In the genomic region with DNA sequence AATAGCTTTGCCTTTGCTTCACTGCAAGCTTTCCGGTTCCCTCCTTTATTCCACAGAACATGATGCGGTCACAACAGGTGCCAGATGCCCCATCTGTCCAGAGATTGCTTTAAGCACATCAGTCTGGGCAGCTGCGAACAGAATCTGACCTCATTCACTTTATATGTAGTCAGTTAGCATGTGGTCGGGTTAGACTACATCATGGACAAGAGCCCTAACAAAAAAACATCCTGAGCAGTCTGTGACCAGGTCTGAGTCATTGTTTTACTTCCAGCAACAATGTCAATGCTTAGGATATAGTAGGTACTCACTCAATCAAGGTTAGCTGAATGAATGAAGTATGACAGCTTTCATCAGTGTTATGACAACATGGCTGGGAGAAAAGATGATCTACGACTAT, we compare ENCODE assay signal across 14 cellular contexts.
DNase-seq lines count a peak whose midpoint lies in the region; ATAC-seq and TF ChIP-seq lines count a peak whose summit lies in the region.
"Had no signal": no experiment of that assay in that cellular context is flagged by ENCODE, and none has a peak within 500 bp of the region (broad histone marks: within the 10 kb centered on the region; RNA-seq: fewer than 3 reads in every experiment).

No MANE protein-coding gene starts in this region.

- peak overlapping the region; percentile 5 to 78 (median 62) for H3K27ac Mint-ChIP-seq in nephron
- H3K27ac Mint-ChIP-seq in activated CD8-positive, alpha-beta memory T cell treated with anti-CD3 and anti-CD28 coated beads, Interleukin-2, amount 10 ng/mL, durations not matched to agents 7 days and 5 days: no peak overlapping the region
- H3K27ac Mint-ChIP-seq: activated B cell treated with CpG ODN at 0.5 μM for 24 hours; activated T-helper 1 cell treated with anti-CD3 and anti-CD28 coated beads, Interleukin-12 subunit alpha, Interleukin-12 subunit beta, Interleukin-2, Interleukin-4 antibody, amounts not matched to agents 30 ng/mL and 10 ng/mL and 1 ng/mL, durations not matched to agents 14 hours and 24 hours and 36 hours; CD4-positive, CD25-positive, alpha-beta regulatory T cell; stimulated activated memory B cell treated with anti-CD40 and anti-IgM and Interleukin-4, amounts not matched to agents 10 μg/mL and 1 μg/mL and 100 μg/mL, for 72 hours had no signal

- TF ChIP-seq CTCF in choroid plexus epithelial cell (conservative IDR thresholded peaks at IDR 0.05; ENCODE audit: low read depth, low read length): no peak
- no peak for TF ChIP-seq CTCF in nephron (IDR thresholded peaks at IDR 0.05; ENCODE audit: unreplicated experiment in 3 of 3)

- H3K4me3 Mint-ChIP-seq in nephron: no peak overlapping the region
- H3K4me3 Mint-ChIP-seq in activated CD8-positive, alpha-beta memory T cell treated with anti-CD3 and anti-CD28 coated beads, Interleukin-2, amount 10 ng/mL, durations not matched to agents 7 days and 5 days: no peak overlapping the region
- H3K4me3 Mint-ChIP-seq: activated B cell treated with CpG ODN at 0.5 μM for 24 hours; activated T-helper 1 cell treated with anti-CD3 and anti-CD28 coated beads, Interleukin-12 subunit alpha, Interleukin-12 subunit beta, Interleukin-2, Interleukin-4 antibody, amounts not matched to agents 30 ng/mL and 10 ng/mL and 1 ng/mL, durations not matched to agents 14 hours and 24 hours and 36 hours; CD4-positive, CD25-positive, alpha-beta regulatory T cell; stimulated activated memory B cell treated with anti-CD40 and anti-IgM and Interleukin-4, amounts not matched to agents 10 μg/mL and 1 μg/mL and 100 μg/mL, for 72 hours had no signal

- H3K9me3 Mint-ChIP-seq in nephron: peaks cover 2% of the 10 kb centered on the region
- no peaks in the 10 kb centered on the region for H3K9me3 Mint-ChIP-seq in activated CD8-positive, alpha-beta memory T cell treated with anti-CD3 and anti-CD28 coated beads, Interleukin-2, amount 10 ng/mL, durations not matched to agents 7 days and 5 days (ENCODE audit: low read depth)
- H3K9me3 Mint-ChIP-seq: activated B cell treated with CpG ODN at 0.5 μM for 24 hours; activated T-helper 1 cell treated with anti-CD3 and anti-CD28 coated beads, Interleukin-12 subunit alpha, Interleukin-12 subunit beta, Interleukin-2, Interleukin-4 antibody, amounts not matched to agents 30 ng/mL and 10 ng/mL and 1 ng/mL, durations not matched to agents 14 hours and 24 hours and 36 hours; CD4-positive, CD25-positive, alpha-beta regulatory T cell; stimulated activated memory B cell treated with anti-CD40 and anti-IgM and Interleukin-4, amounts not matched to agents 10 μg/mL and 1 μg/mL and 100 μg/mL, for 72 hours had no signal

- no peak for ATAC-seq in HG03432 (IDR thresholded peaks at IDR 0.05; ENCODE audit: unreplicated experiment)
- ATAC-seq in activated CD8-positive, alpha-beta memory T cell treated with anti-CD3 and anti-CD28 coated beads, Interleukin-2, amount 10 ng/mL, durations not matched to agents 7 days and 5 days: no peak
- ATAC-seq: stimulated activated memory B cell treated with anti-CD40 and anti-IgM and Interleukin-4, amounts not matched to agents 10 μg/mL and 1 μg/mL and 100 μg/mL, for 72 hours had no signal

- CTCF ChIA-PET in activated CD8-positive, alpha-beta memory T cell treated with anti-CD3 and anti-CD28 coated beads, Interleukin-2, amount 10 ng/mL, durations not matched to agents 7 days and 5 days (lab: Charles Lee): no interaction called here

- no peak overlapping the region for H3K4me3 ChIP-seq in choroid plexus epithelial cell (ENCODE audit: low read depth, low read length)
- H3K4me3 ChIP-seq: Peyer's patch had no signal

- H3K27me3 Mint-ChIP-seq in nephron (ENCODE audit: low read depth): peaks cover 4% of the 10 kb centered on the region
- H3K27me3 Mint-ChIP-seq in activated CD8-positive, alpha-beta memory T cell treated with anti-CD3 and anti-CD28 coated beads, Interleukin-2, amount 10 ng/mL, durations not matched to agents 7 days and 5 days: peaks cover 14% of the 10 kb centered on the region
- H3K27me3 Mint-ChIP-seq: activated B cell treated with CpG ODN at 0.5 μM for 24 hours; CD4-positive, CD25-positive, alpha-beta regulatory T cell; stimulated activated memory B cell treated with anti-CD40 and anti-IgM and Interleukin-4, amounts not matched to agents 10 μg/mL and 1 μg/mL and 100 μg/mL, for 72 hours had no signal

- H3K4me1 Mint-ChIP-seq in nephron: peaks cover 44% of the 10 kb centered on the region
- no peaks in the 10 kb centered on the region for H3K4me1 Mint-ChIP-seq in activated CD8-positive, alpha-beta memory T cell treated with anti-CD3 and anti-CD28 coated beads, Interleukin-2, amount 10 ng/mL, durations not matched to agents 7 days and 5 days
- H3K4me1 Mint-ChIP-seq: CD4-positive, CD25-positive, alpha-beta regulatory T cell had no signal

- no peaks in the 10 kb centered on the region for H3K36me3 Mint-ChIP-seq in nephron (ENCODE audit: low read depth)
- no peaks in the 10 kb centered on the region for H3K36me3 Mint-ChIP-seq in activated CD8-positive, alpha-beta memory T cell treated with anti-CD3 and anti-CD28 coated beads, Interleukin-2, amount 10 ng/mL, durations not matched to agents 7 days and 5 days
- H3K36me3 Mint-ChIP-seq: CD4-positive, CD25-positive, alpha-beta regulatory T cell had no signal

- DNase-seq in DMS53 (lab: John Stamatoyannopoulos, UW) (peak; percentile 98), NCI-H2196 (lab: John Stamatoyannopoulos, UW; ENCODE audit: unreplicated experiment) (peak; percentile 14), choroid plexus epithelial cell (ENCODE audit: low read depth) (peak; percentile 58), AG20443 (ENCODE audit: low spot score) (no peak)
- no peak for DNase-seq in activated CD8-positive, alpha-beta memory T cell treated with anti-CD3 and anti-CD28 coated beads, Interleukin-2, amount 10 ng/mL, durations not matched to agents 7 days and 5 days
- no peak for DNase-seq in activated CD8-positive, alpha-beta memory T cell treated with anti-CD3 and anti-CD28 coated beads, Interleukin-2, amount 50 U/mL, for 4 hours
- DNase-seq: activated B cell treated with CpG ODN at 0.5 μM for 24 hours; CD4-positive, CD25-positive, alpha-beta regulatory T cell; Peyer's patch; stimulated activated CD4-positive, alpha-beta T cell treated with anti-CD3 and anti-CD28 coated beads, Interleukin-12 subunit alpha, Interleukin-12 subunit beta, amount 100 ng/mL, for 4 hours had no signal

Comparison
In these comparisons a context has a peak if more than half of its experiments do, and no peak if none do; other contexts are left out.
1. DNase-seq: peak in DMS53 (single experiment), NCI-H2196 (single experiment) and choroid plexus epithelial cell (single experiment); none in activated CD8-positive, alpha-beta memory T cell treated with anti-CD3 and anti-CD28 coated beads, Interleukin-2, amount 10 ng/mL, durations not matched to agents 7 days and 5 days (single experiment), activated CD8-positive, alpha-beta memory T cell treated with anti-CD3 and anti-CD28 coated beads, Interleukin-2, amount 50 U/mL, for 4 hours (single experiment) and AG20443 (single experiment).